3 cellular contexts compared by ENCODE assay signal in the genomic region with DNA sequence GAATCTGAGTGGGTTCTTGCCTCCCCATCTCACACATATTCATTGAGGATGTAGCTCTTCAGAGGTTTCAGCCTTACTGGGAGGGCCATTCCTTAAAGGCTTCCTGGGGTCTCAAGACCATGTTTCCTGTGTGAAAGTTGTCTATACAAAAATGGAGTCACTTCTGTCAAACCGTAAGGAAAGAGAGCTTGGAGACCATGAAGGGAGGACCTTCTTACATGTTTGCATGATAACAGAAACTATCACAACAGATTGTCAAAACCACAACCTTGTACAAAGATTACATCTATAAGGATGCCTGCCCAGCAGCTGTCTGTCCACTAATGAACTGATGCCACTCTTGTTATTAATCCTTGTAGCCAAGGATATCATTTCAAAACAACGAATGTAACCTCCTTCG.
A peak's percentile ranks its signal among the peaks of the same experiment; 100 is the strongest.
TF ChIP-seq lines count a peak whose summit lies in the region.

No MANE protein-coding gene starts in this region.

TF ChIP-seq in SK-N-SH treated with all-trans-retinoic acid at 6 μM for 48 hours, 23 proteins besides CTCF, POLR2A, EP300 and RAD21 (continued from another document and continues in another):
- TF ChIP-seq ZFP3 (CRISPR knock-in tag; IDR thresholded peaks at IDR 0.05) (no peak; the same call in 1 of the 2 replicates), ISL1 (CRISPR knock-in tag; IDR thresholded peaks at IDR 0.05) (peak; percentile 47), TCF4 (CRISPR knock-in tag; IDR thresholded peaks at IDR 0.05; ENCODE audit: borderline replicate concordance) (no peak), ZC3H10 (CRISPR knock-in tag; IDR thresholded peaks at IDR 0.05) (no peak), ZNF8 (CRISPR knock-in tag; IDR thresholded peaks at IDR 0.05) (no peak), CREB5 (CRISPR knock-in tag; IDR thresholded peaks at IDR 0.05; ENCODE audit: low read depth) (no peak), RARB (CRISPR knock-in tag; IDR thresholded peaks at IDR 0.05) (no peak), ARNTL (CRISPR knock-in tag; IDR thresholded peaks at IDR 0.05; ENCODE audit: borderline replicate concordance, low read depth) (no peak), ZNF565 (CRISPR knock-in tag; conservative IDR thresholded peaks at IDR 0.05; ENCODE audit: low read depth) (0 out of 2 replicates have a peak, but pooled peaks have one; percentile 21), TOX (CRISPR knock-in tag; IDR thresholded peaks at IDR 0.05; ENCODE audit: borderline replicate concordance) (no peak), ZFP30 (CRISPR knock-in tag; IDR thresholded peaks at IDR 0.05) (no peak), ZNF70 (CRISPR knock-in tag; IDR thresholded peaks at IDR 0.05) (no peak), SNAI2 (CRISPR knock-in tag; IDR thresholded peaks at IDR 0.05) (peak; percentile 86), GLIS3 (CRISPR knock-in tag; IDR thresholded peaks at IDR 0.05) (peak; percentile 69; the same call in 1 of the 2 replicates), ESRRG (CRISPR knock-in tag; IDR thresholded peaks at IDR 0.05) (peak; percentile 19; the same call in 1 of the 2 replicates), CSDC2 (CRISPR knock-in tag; IDR thresholded peaks at IDR 0.05) (0 out of 2 replicates have a peak, but pooled peaks have one; percentile 66)
- TF ChIP-seq, protein P1, sequence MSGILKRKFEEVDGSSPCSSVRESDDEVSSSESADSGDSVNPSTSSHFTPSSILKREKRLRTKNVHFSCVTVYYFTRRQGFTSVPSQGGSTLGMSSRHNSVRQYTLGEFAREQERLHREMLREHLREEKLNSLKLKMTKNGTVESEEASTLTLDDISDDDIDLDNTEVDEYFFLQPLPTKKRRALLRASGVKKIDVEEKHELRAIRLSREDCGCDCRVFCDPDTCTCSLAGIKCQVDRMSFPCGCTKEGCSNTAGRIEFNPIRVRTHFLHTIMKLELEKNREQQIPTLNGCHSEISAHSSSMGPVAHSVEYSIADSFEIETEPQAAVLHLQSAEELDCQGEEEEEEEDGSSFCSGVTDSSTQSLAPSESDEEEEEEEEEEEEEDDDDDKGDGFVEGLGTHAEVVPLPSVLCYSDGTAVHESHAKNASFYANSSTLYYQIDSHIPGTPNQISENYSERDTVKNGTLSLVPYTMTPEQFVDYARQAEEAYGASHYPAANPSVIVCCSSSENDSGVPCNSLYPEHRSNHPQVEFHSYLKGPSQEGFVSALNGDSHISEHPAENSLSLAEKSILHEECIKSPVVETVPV (CRISPR knock-in tag; IDR thresholded peaks at IDR 0.05): peak; percentile 13; the same call in 1 of the 2 replicates
- TF ChIP-seq, protein P2, sequence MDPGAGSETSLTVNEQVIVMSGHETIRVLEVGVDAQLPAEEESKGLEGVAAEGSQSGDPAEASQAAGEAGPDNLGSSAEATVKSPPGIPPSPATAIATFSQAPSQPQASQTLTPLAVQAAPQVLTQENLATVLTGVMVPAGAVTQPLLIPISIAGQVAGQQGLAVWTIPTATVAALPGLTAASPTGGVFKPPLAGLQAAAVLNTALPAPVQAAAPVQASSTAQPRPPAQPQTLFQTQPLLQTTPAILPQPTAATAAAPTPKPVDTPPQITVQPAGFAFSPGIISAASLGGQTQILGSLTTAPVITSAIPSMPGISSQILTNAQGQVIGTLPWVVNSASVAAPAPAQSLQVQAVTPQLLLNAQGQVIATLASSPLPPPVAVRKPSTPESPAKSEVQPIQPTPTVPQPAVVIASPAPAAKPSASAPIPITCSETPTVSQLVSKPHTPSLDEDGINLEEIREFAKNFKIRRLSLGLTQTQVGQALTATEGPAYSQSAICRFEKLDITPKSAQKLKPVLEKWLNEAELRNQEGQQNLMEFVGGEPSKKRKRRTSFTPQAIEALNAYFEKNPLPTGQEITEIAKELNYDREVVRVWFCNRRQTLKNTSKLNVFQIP (CRISPR knock-in tag; IDR thresholded peaks at IDR 0.05; ENCODE audit: borderline replicate concordance, low read depth): no peak

TF ChIP-seq in SK-N-SH, 30 proteins besides CTCF, POLR2A, EP300 and RAD21 (continued from another document):
- no peak for TF ChIP-seq CHD2 (IDR thresholded peaks at IDR 0.05; ENCODE audit: low read length, partially characterized antibody)
- no peak for TF ChIP-seq SIN3A (IDR thresholded peaks at IDR 0.05; ENCODE audit: borderline replicate concordance, low read depth, low read length)
- TF ChIP-seq TAF1 (IDR thresholded peaks at IDR 0.05; ENCODE audit: borderline replicate concordance, low read depth, low read length): no peak
- TF ChIP-seq, protein P3, sequence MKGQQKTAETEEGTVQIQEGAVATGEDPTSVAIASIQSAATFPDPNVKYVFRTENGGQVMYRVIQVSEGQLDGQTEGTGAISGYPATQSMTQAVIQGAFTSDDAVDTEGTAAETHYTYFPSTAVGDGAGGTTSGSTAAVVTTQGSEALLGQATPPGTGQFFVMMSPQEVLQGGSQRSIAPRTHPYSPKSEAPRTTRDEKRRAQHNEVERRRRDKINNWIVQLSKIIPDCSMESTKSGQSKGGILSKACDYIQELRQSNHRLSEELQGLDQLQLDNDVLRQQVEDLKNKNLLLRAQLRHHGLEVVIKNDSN (IDR thresholded peaks at IDR 0.05; ENCODE audit: borderline replicate concordance, low read depth): no peak

TF ChIP-seq in GM12878, 131 proteins besides CTCF, POLR2A, EP300 and RAD21 (continued from another document):
- TF ChIP-seq SUPT20H (IDR thresholded peaks at IDR 0.05; ENCODE audit: borderline replicate concordance, control insufficient read depth, low read depth, low read length) (no peak), EED (IDR thresholded peaks at IDR 0.05; ENCODE audit: low read depth) (no peak), SREBF2 (IDR thresholded peaks at IDR 0.05; ENCODE audit: low read length) (no peak), ESRRA (IDR thresholded peaks at IDR 0.05; ENCODE audit: low read length) (no peak), NFIC (IDR thresholded peaks at IDR 0.05; ENCODE audit: low read depth, low read length) (no peak), MEF2A (IDR thresholded peaks at IDR 0.05; ENCODE audit: insufficient read depth, low read depth, low read length) (no peak), STAT3 (IDR thresholded peaks at IDR 0.05; ENCODE audit: low read depth, low read length) (no peak)
